33 cellular contexts compared by ENCODE assay signal in the genomic region with DNA sequence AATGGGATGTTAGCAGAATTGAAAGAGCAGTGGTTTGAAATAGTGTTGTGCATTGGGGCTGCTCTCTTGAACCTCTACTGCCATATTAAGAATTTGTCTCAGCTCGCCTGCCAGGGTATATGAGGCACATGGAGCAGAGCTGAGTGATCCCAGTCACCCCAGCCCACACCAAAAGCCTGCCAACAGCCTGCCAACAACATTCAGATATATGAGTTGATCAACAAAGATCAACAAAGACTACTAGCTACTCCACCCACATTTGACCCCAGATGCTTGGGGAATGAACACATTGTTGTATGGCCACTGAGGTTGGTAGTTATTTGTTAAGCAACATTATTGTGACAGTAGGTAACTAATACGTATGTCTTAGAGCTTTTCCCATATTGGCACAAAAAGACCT.
DNase-seq lines count a peak whose midpoint lies in the region; ATAC-seq, FAIRE-seq and TF ChIP-seq lines count a peak whose summit lies in the region.
"Had no signal": no experiment of that assay in that cellular context is flagged by ENCODE, and none has a peak within 500 bp of the region (broad histone marks: within the 10 kb centered on the region; RNA-seq: fewer than 3 reads in every experiment).

No MANE protein-coding gene starts in this region.

- H3K27me3 ChIP-seq in adipocyte (replicated peaks; ENCODE audit: control insufficient read depth, insufficient read depth, low read length) (no peaks in the 10 kb centered on the region), lower lobe of right lung (ENCODE audit: low read depth) (no peaks in the 10 kb centered on the region)
- H3K27me3 ChIP-seq: adrenal gland, breast epithelium, right lobe of liver, stomach had no signal

- TF ChIP-seq POLR2A in H54 (IDR thresholded peaks at IDR 0.05; ENCODE audit: low read depth, low read length) = no peak

- FAIRE-seq in H54 (lab: Jason Lieb, UNC) = peak; percentile 62
- FAIRE-seq: colon, GM19239, H1, K562 had no signal

- H3K9me3 ChIP-seq in adipocyte (ENCODE audit: control insufficient read depth, low read length) (no peaks in the 10 kb centered on the region), lower lobe of right lung (no peaks in the 10 kb centered on the region)
- H3K9me3 ChIP-seq: adrenal gland, right lobe of liver, stomach had no signal

- no peak for ATAC-seq in lower lobe of right lung
- ATAC-seq: activated CD8-positive, alpha-beta T cell treated with anti-CD3 and anti-CD28 coated beads for 36 hours; K562; naive thymus-derived CD8-positive, alpha-beta T cell; Panc1; right lobe of liver had no signal

- H3K4me1 ChIP-seq in adipocyte (ENCODE audit: control insufficient read depth, insufficient read depth, low read length) (peaks cover 6% of the 10 kb centered on the region), lower lobe of right lung (no peaks in the 10 kb centered on the region)
- H3K4me1 ChIP-seq: adrenal gland, breast epithelium, right lobe of liver, stomach had no signal

- H3K27ac ChIP-seq in lower lobe of right lung = no peak overlapping the region
- H3K27ac ChIP-seq: adrenal gland, breast epithelium, C4-2B, right lobe of liver, stomach had no signal

- DNase-seq in H54 (ENCODE audit: insufficient read length, low spot score) = peak; percentile 7
- peak; percentile 3 for DNase-seq in adipocyte (ENCODE audit: low read depth)
- peak; percentile 50 to 56 for DNase-seq in foreskin fibroblast
- DNase-seq in NCI-H1930 (lab: John Stamatoyannopoulos, UW) = no peak
- DNase-seq in effector CD4-positive, alpha-beta T cell = no peak
- DNase-seq in GF-D8 (lab: John Stamatoyannopoulos, UW) = no peak
- no peak for DNase-seq in lower lobe of right lung
- DNase-seq: activated CD4-positive, alpha-beta T cell treated with anti-CD3 and anti-CD28 coated beads for 1 hour; activated CD8-positive, alpha-beta T cell treated with anti-CD3 and anti-CD28 coated beads for 36 hours; activated naive CD4-positive, alpha-beta T cell treated with anti-CD3 and anti-CD28 coated beads for 36 hours; adrenal gland; COR-L47; DMS53; effector memory CD4-positive, alpha-beta T cell; head of caudate nucleus; islet precursor cell; naive thymus-derived CD8-positive, alpha-beta T cell; NCI-H1105 treated with DMSO at 0.1 percent for 48 hours; NCI-H187 treated with DMSO at 0.1 percent for 48 hours; NCI-H526 treated with DMSO at 0.1 percent for 48 hours; right lobe of liver; SHP77; stimulated activated CD4-positive, alpha-beta T cell treated with anti-CD3 and anti-CD28 coated beads, Interleukin-12 subunit alpha, Interleukin-12 subunit beta, amount 100 ng/mL, for 4 hours; stimulated activated CD4-positive, alpha-beta T cell treated with anti-CD3 and anti-CD28 coated beads, Interleukin-2, amount 100 ng/mL, for 48 hours; stomach; T-helper 2 cell had no signal

- no peaks in the 10 kb centered on the region for H3K36me3 ChIP-seq in adipocyte (ENCODE audit: control insufficient read depth, insufficient read depth, low read length, severe bottlenecking)
- no peaks in the 10 kb centered on the region for H3K36me3 ChIP-seq in lower lobe of right lung
- H3K36me3 ChIP-seq: adrenal gland, breast epithelium, right lobe of liver, stomach had no signal

- H3K4me3 ChIP-seq in adipocyte (ENCODE audit: low read length) (no peak overlapping the region), foreskin fibroblast (ENCODE audit: low read depth in 1 of 2, low read length in 2 of 2) (no peak overlapping the region), lower lobe of right lung (no peak overlapping the region)
- H3K4me3 ChIP-seq: adrenal gland, breast epithelium, K562, right lobe of liver, stomach had no signal

- intact Hi-C loops in lower lobe of right lung (cut with DNase I) = no loop called here

- H3K9ac ChIP-seq in adipocyte (ENCODE audit: low read length) = no peak overlapping the region

- TF ChIP-seq CTCF in foreskin fibroblast (IDR thresholded peaks at IDR 0.05; ENCODE audit: low read depth, low read length) (no peak), lower lobe of right lung (IDR thresholded peaks at IDR 0.05) (no peak)

Comparison
In these comparisons a context has a peak if more than half of its experiments do, and no peak if none do; other contexts are left out.
1. DNase-seq: peak in H54 (single experiment), adipocyte (single experiment) and foreskin fibroblast (2 of 2); none in NCI-H1930 (0 of 2), effector CD4-positive, alpha-beta T cell (single experiment), GF-D8 (single experiment) and lower lobe of right lung (single experiment).